18 cellular contexts compared by ENCODE assay signal in genomic region chr10:97028126-97028831, GRCh38.
DNase-seq lines count a peak whose midpoint lies in the region; FAIRE-seq and TF ChIP-seq lines count a peak whose summit lies in the region.
"Had no signal": no experiment of that assay in that cellular context is flagged by ENCODE, and none has a peak within 500 bp of the region (broad histone marks: within the 10 kb centered on the region; RNA-seq: fewer than 3 reads in every experiment).

No MANE protein-coding gene starts in this region.

- no peak overlapping the region for H2BK5ac ChIP-seq in mesenchymal stem cell (ENCODE audit: low read depth, low read length, poor library complexity, severe bottlenecking)

- H3K4me3 ChIP-seq in bronchial epithelial cell (ENCODE audit: low read depth, low read length) (no peak overlapping the region), mesenchymal stem cell (ENCODE audit: insufficient read depth in 1 of 2, low read depth in 1 of 2, low read length in 2 of 2) (no peak overlapping the region), WERI-Rb-1 (ENCODE audit: low read depth, low read length) (no peak overlapping the region)
- H3K4me3 ChIP-seq: lung, Peyer's patch had no signal

- H3K23ac ChIP-seq in mesenchymal stem cell (ENCODE audit: low read length in 2 of 2), result no peak overlapping the region

- H2AK5ac ChIP-seq in mesenchymal stem cell (ENCODE audit: low read length, severe bottlenecking), result no peak overlapping the region

- H3K4ac ChIP-seq in mesenchymal stem cell (ENCODE audit: low read depth in 1 of 2, low read length in 2 of 2), result no peak overlapping the region

- H3K27ac ChIP-seq in mesenchymal stem cell (ENCODE audit: low read length, poor library complexity, severe bottlenecking) (no peak overlapping the region), WERI-Rb-1 (no peak overlapping the region)
- H3K27ac ChIP-seq: Peyer's patch had no signal

- H3K79me1 ChIP-seq in mesenchymal stem cell (replicated peaks; ENCODE audit: low read length, poor library complexity, severe bottlenecking), result no peaks in the 10 kb centered on the region

- H4K91ac ChIP-seq in mesenchymal stem cell (ENCODE audit: low read length), result no peak overlapping the region

- no peak overlapping the region for H4K8ac ChIP-seq in mesenchymal stem cell (ENCODE audit: low read length)

- H2BK15ac ChIP-seq in mesenchymal stem cell (ENCODE audit: low read depth, poor library complexity, severe bottlenecking), result no peak overlapping the region

- H3K27me3 ChIP-seq in bronchial epithelial cell (ENCODE audit: control insufficient read depth, insufficient read depth, low read length) (peaks cover 2% of the 10 kb centered on the region), mesenchymal stem cell (ENCODE audit: control insufficient read depth in 1 of 2, insufficient read depth in 1 of 2, low read length in 2 of 2) (peaks cover 17 to 25% of the 10 kb centered on the region in 2 experiments), WERI-Rb-1 (ENCODE audit: insufficient read depth, low read depth, severe bottlenecking) (no peaks in the 10 kb centered on the region)
- H3K27me3 ChIP-seq: BE2C, Peyer's patch had no signal

- no peak overlapping the region for H3K4me2 ChIP-seq in mesenchymal stem cell (ENCODE audit: low read length, poor library complexity, severe bottlenecking)

- TF ChIP-seq CTCF in bronchial epithelial cell (IDR thresholded peaks at IDR 0.05; ENCODE audit: insufficient read depth, low read length, severe bottlenecking), result no peak
- TF ChIP-seq CTCF in WERI-Rb-1 (IDR thresholded peaks at IDR 0.05; ENCODE audit: low read depth, low read length), result no peak

- no peak overlapping the region for H2BK12ac ChIP-seq in mesenchymal stem cell (ENCODE audit: low read length in 2 of 2)

- H3K36me3 ChIP-seq in bronchial epithelial cell (ENCODE audit: control insufficient read depth, insufficient read depth, low read length), result no peaks in the 10 kb centered on the region
- H3K36me3 ChIP-seq in mesenchymal stem cell (ENCODE audit: control insufficient read depth in 1 of 2, insufficient read depth in 2 of 2, low read depth in 1 of 2, low read length in 2 of 2), result no peaks in the 10 kb centered on the region
- H3K36me3 ChIP-seq in WERI-Rb-1, result no peaks in the 10 kb centered on the region
- H3K36me3 ChIP-seq: BE2C, Peyer's patch had no signal

- DNase-seq in Daoy (ENCODE audit: low read depth) (peak; percentile 43), LHCN-M2 (ENCODE audit: low read depth) (peak; percentile 49), bronchial epithelial cell (ENCODE audit: low read depth) (peak; percentile 40), mesenchymal stem cell (peak; percentile 8), amniotic stem cell (lab: John Stamatoyannopoulos, UW) (no peak), WERI-Rb-1 (no peak)
- DNase-seq in central memory CD4-positive, alpha-beta T cell, result no peak
- DNase-seq: activated CD4-positive, alpha-beta T cell treated with anti-CD3 and anti-CD28 coated beads, Interleukin-2, amount 10 ng/mL, durations not matched to agents 24 days and 14 days; activated CD8-positive, alpha-beta memory T cell treated with anti-CD3 and anti-CD28 coated beads, Interleukin-2, amount 50 U/mL, for 48 hours; activated effector memory CD4-positive, alpha-beta T cell treated with anti-CD3 and anti-CD28 coated beads, Interleukin-2, amount 50 U/mL, for 16 hours; aorta; BE2C; naive B cell; NCI-H82; Peyer's patch; stimulated activated CD4-positive, alpha-beta T cell treated with anti-CD3 and anti-CD28 coated beads, Interleukin-2, amount 100 ng/mL, for 48 hours had no signal

- no peak overlapping the region for H3K18ac ChIP-seq in mesenchymal stem cell (ENCODE audit: low read depth in 1 of 2, low read length in 2 of 2)

- no peak for FAIRE-seq in bronchial epithelial cell (lab: Jason Lieb, UNC)
- FAIRE-seq: D721Med had no signal

- H3K9me3 ChIP-seq in mesenchymal stem cell (ENCODE audit: control insufficient read depth, low read length), result peaks cover 9% of the 10 kb centered on the region
- no peaks in the 10 kb centered on the region for H3K9me3 ChIP-seq in WERI-Rb-1 (ENCODE audit: severe bottlenecking)
- H3K9me3 ChIP-seq: BE2C, Peyer's patch had no signal

- no peak overlapping the region for H3K14ac ChIP-seq in mesenchymal stem cell (ENCODE audit: low read length in 2 of 2)

- H3K9ac ChIP-seq in mesenchymal stem cell (ENCODE audit: low read length), result no peak overlapping the region

- H3K4me1 ChIP-seq in mesenchymal stem cell (ENCODE audit: control insufficient read depth, insufficient read depth, low read depth, low read length), result peaks cover 10% of the 10 kb centered on the region
- H3K4me1 ChIP-seq: BE2C had no signal

- no peak overlapping the region for H2AFZ ChIP-seq in mesenchymal stem cell (ENCODE audit: low read depth, low read length)

- H2BK120ac ChIP-seq in mesenchymal stem cell (ENCODE audit: low read depth, low read length), result no peak overlapping the region

- WGBS in mesenchymal stem cell, result 80% methylated on average over 2 of the region's 2 CpGs

Comparison
In these comparisons a context has a peak if more than half of its experiments do, and no peak if none do; other contexts are left out.
1. DNase-seq: peak in Daoy (single experiment), LHCN-M2 (single experiment), bronchial epithelial cell (single experiment) and mesenchymal stem cell (single experiment); none in amniotic stem cell (single experiment), WERI-Rb-1 (single experiment) and central memory CD4-positive, alpha-beta T cell (single experiment).